In genomic region chr11:34468209-34468841, GRCh38 we compare ENCODE assay signal across 8 cellular contexts. TPM values are rescaled to one million over a fixed set of nuclear protein-coding genes. Genes with fewer than 3 reads are reported as not detected.
DNase-seq lines count a peak whose midpoint lies in the region; ATAC-seq, FAIRE-seq and TF ChIP-seq lines count a peak whose summit lies in the region.

No MANE protein-coding gene starts in this region.

- H3K4me1 ChIP-seq in mammary epithelial cell (ENCODE audit: insufficient read depth, low read length) = no peaks in the 10 kb centered on the region
- no peaks in the 10 kb centered on the region for H3K4me1 ChIP-seq in osteoblast (ENCODE audit: insufficient read depth, low read length)

- WGBS in mammary epithelial cell (ENCODE audit: low coverage, missing lambda C conversion rate) = 87% methylated on average over 8 of the region's 8 CpGs

- DNase-seq in AG20443 (ENCODE audit: low spot score) (peak; percentile 33), GM18507 (ENCODE audit: extremely low spot score, insufficient read length, low read depth) (peak; percentile 14), RPMI7951 (ENCODE audit: low read depth) (peak; percentile 35), mammary epithelial cell (peak; percentile 19), osteoblast (ENCODE audit: insufficient read length, low spot score, missing footprints) (no peak), NCI-H2227 (lab: John Stamatoyannopoulos, UW; ENCODE audit: unreplicated experiment) (no peak)

- H4K20me1 ChIP-seq in mammary epithelial cell (ENCODE audit: insufficient read depth, low read length) = no peaks in the 10 kb centered on the region
- H4K20me1 ChIP-seq in osteoblast (ENCODE audit: insufficient read depth, low read length) = peaks cover 4% of the 10 kb centered on the region

- H3K9ac ChIP-seq in mammary epithelial cell (ENCODE audit: insufficient read depth, low read length) = no peak overlapping the region

- CTCF ChIA-PET in mammary epithelial cell (lab: Charles Lee; ENCODE audit: low non-redundant PET) = no interaction called here

- no TSS peak for BruUV-seq in mammary epithelial cell (replicated peaks; lab: Mats Ljungman, UMichigan)

- dilution Hi-C loops in mammary epithelial cell (cut with HindIII; ENCODE audit: low sequenced_read_pairs) = loop anchor here (25.0 kb wide), 1 partner anchor 306 kb away; no protein-coding TSS in a partner anchor

- peak; percentile 38 for FAIRE-seq in GM18507 (lab: Jason Lieb, UNC)

- peak; percentile 85 to 91 for TF ChIP-seq CTCF in mammary epithelial cell (conservative IDR thresholded peaks at IDR 0.05 in 1 of 2, IDR thresholded peaks at IDR 0.05 in 1 of 2; ENCODE audit: extremely low read depth in 1 of 2, insufficient read depth in 1 of 2, low read depth in 1 of 2, low read length in 2 of 2)
- TF ChIP-seq CTCF in osteoblast (IDR thresholded peaks at IDR 0.05; ENCODE audit: extremely low read depth, low read depth, low read length) = peak; percentile 78

- H3K9me3 ChIP-seq in mammary epithelial cell (replicated peaks; ENCODE audit: insufficient read depth, low read length) = no peaks in the 10 kb centered on the region
- peaks cover 5% of the 10 kb centered on the region for H3K9me3 ChIP-seq in osteoblast (ENCODE audit: low read depth, low read length)

- intact Hi-C loops in mammary epithelial cell (cut with micrococcal nuclease) = loop anchor here (1.0 to 2.0 kb wide), 3 partner anchors 102 to 294 kb away; partner anchors contain the start of gene ABTB2

- H2AFZ ChIP-seq in mammary epithelial cell (ENCODE audit: low read depth, low read length) = no peak overlapping the region
- no peak overlapping the region for H2AFZ ChIP-seq in osteoblast (ENCODE audit: low read length)

- H3K79me2 ChIP-seq in mammary epithelial cell (ENCODE audit: insufficient read depth, low read length) = no peaks in the 10 kb centered on the region
- no peaks in the 10 kb centered on the region for H3K79me2 ChIP-seq in osteoblast (ENCODE audit: insufficient read depth, low read length)

- H3K4me3 ChIP-seq in mammary epithelial cell (replicated peaks in 1 of 3; ENCODE audit: insufficient read depth in 1 of 3, low read depth in 2 of 3, low read length in 3 of 3) (no peak overlapping the region), osteoblast (ENCODE audit: insufficient read depth, low read length) (no peak overlapping the region)

- H3K27ac ChIP-seq in mammary epithelial cell (ENCODE audit: insufficient read depth, low read depth, low read length) = no peak overlapping the region
- H3K27ac ChIP-seq in osteoblast (ENCODE audit: low read depth, low read length) = no peak overlapping the region

- H3K4me2 ChIP-seq in mammary epithelial cell (ENCODE audit: insufficient read depth, low read depth, low read length) = no peak overlapping the region
- H3K4me2 ChIP-seq in osteoblast (ENCODE audit: insufficient read depth, low read length) = no peak overlapping the region

- in situ Hi-C loops in mammary epithelial cell (cut with MboI; ENCODE audit: low sequenced_read_pairs in 2 of 2) = no loop called here

- H3K36me3 ChIP-seq in mammary epithelial cell (ENCODE audit: insufficient read depth, low read length) (peaks cover 8% of the 10 kb centered on the region), osteoblast (ENCODE audit: insufficient read depth, low read length) (peaks cover 82% of the 10 kb centered on the region)

- ATAC-seq in HG02981 (IDR thresholded peaks at IDR 0.05; ENCODE audit: unreplicated experiment) = no peak
- no peak for ATAC-seq in GM21381 (IDR thresholded peaks at IDR 0.05; ENCODE audit: unreplicated experiment)

- H3K27me3 ChIP-seq in mammary epithelial cell (ENCODE audit: insufficient read depth, low read length) (no peaks in the 10 kb centered on the region), osteoblast (ENCODE audit: insufficient read depth, low read length) (no peaks in the 10 kb centered on the region)

RNA-seq across cellular contexts. Expression of gene CAT, which starts 29.6 kb away (rescaled TPM):
- 108 and 121 TPM in 2 replicates for total RNA-seq in RPMI7951 (2014; rRNA removed; shearing (Covaris generic))
- 100 to 1,000 TPM in 1 of 2 donors, 10 to 100 TPM in 1; 30.6 to 147 TPM for total RNA-seq in mammary epithelial cell
- polyA plus RNA-seq in mammary epithelial cell = 48.7 TPM
- polyA minus RNA-seq in mammary epithelial cell = 50.9 TPM
- 56.6 and 62.6 TPM in 2 replicates for total RNA-seq in osteoblast

RNA-seq across cellular contexts. Expression of gene ELF5, which starts 45.3 kb away (rescaled TPM):
- 3.2 and 4.2 TPM in 2 replicates for total RNA-seq in RPMI7951 (2014; rRNA removed; shearing (Covaris generic))
- total RNA-seq in mammary epithelial cell (under 1 TPM in 1 of 2 donors, not detected in 1; 0.83 TPM), osteoblast (under 0.01 TPM in 1 of 2 replicates, not detected in the other)
- not detected for polyA plus RNA-seq in mammary epithelial cell
- polyA minus RNA-seq in mammary epithelial cell = not detected

Comparison
In these comparisons a context has a peak if more than half of its experiments do, and no peak if none do; other contexts are left out.
1. DNase-seq: peak in AG20443 (single experiment), GM18507 (single experiment), RPMI7951 (single experiment) and mammary epithelial cell (single experiment); none in osteoblast (single experiment) and NCI-H2227 (single experiment).